In the genomic region with DNA sequence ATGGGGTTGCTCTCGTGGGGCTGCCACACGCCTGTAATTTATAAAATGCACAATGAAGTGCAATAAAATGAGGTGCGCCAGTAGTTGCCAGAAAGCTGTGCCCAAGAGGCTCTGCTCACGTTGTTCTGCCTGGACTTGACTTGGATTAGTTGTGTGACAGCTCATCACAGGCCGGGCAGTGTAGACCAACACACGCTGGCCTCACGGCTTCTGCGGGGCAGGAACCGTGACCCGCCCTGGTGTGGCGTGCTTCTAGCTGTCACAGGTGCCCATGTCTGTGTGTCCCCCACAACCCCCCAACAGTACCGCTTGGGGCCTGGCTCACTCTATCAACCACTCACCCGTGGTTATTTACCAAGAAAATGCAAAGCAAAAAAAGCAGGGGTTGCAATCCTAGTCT, we compare ENCODE assay signal across 17 cellular contexts.
DNase-seq lines count a peak whose midpoint lies in the region; ATAC-seq and TF ChIP-seq lines count a peak whose summit lies in the region.
"Had no signal": no experiment of that assay in that cellular context is flagged by ENCODE, and none has a peak within 500 bp of the region (broad histone marks: within the 10 kb centered on the region; RNA-seq: fewer than 3 reads in every experiment).

No MANE protein-coding gene starts in this region.

- 97% methylated on average over 13 of the region's 13 CpGs for WGBS in heart right ventricle, 2 donors
- WGBS in neuronal stem cell (ENCODE audit: extremely low coverage in 2 of 2, insufficient read length in 2 of 2, insufficient replicate concordance in 1 of 2), 2 donors, result no CpG with 5 or more reads among the region's 13 CpGs

- no peak overlapping the region for H2AFZ ChIP-seq in neuronal stem cell (ENCODE audit: low read length)

- H4K91ac ChIP-seq in neuronal stem cell (ENCODE audit: low read depth, low read length, poor library complexity), result peak overlapping the region; percentile 53

- H3K4me2 ChIP-seq in neuronal stem cell (ENCODE audit: insufficient read depth, low read length, poor library complexity, severe bottlenecking), result no peak overlapping the region

- H3K27ac ChIP-seq in left ventricle myocardium inferior (replicated peaks) (no peak overlapping the region), heart right ventricle (no peak overlapping the region), dorsolateral prefrontal cortex (no peak overlapping the region), neuronal stem cell (replicated peaks; ENCODE audit: low read length) (no peak overlapping the region), upper lobe of right lung (no peak overlapping the region)

- H3K4me1 ChIP-seq in left ventricle myocardium inferior (no peaks in the 10 kb centered on the region), heart right ventricle (no peaks in the 10 kb centered on the region), neuronal stem cell (ENCODE audit: control insufficient read depth in 2 of 2, insufficient read depth in 1 of 2, low read depth in 1 of 2, low read length in 2 of 2) (no peaks in the 10 kb centered on the region), upper lobe of right lung (no peaks in the 10 kb centered on the region)

- no peak overlapping the region for H2BK15ac ChIP-seq in neuronal stem cell (ENCODE audit: low read length)

- H4K8ac ChIP-seq in neuronal stem cell (ENCODE audit: low read depth, low read length), result no peak overlapping the region

- no peaks in the 10 kb centered on the region for H3K27me3 ChIP-seq in left ventricle myocardium inferior (ENCODE audit: low read depth)
- H3K27me3 ChIP-seq in heart right ventricle, result no peaks in the 10 kb centered on the region
- no peaks in the 10 kb centered on the region for H3K27me3 ChIP-seq in dorsolateral prefrontal cortex
- H3K27me3 ChIP-seq in neuronal stem cell (ENCODE audit: control insufficient read depth in 3 of 3, insufficient read depth in 3 of 3, low read depth in 1 of 3, low read length in 3 of 3), result no peaks in the 10 kb centered on the region
- no peaks in the 10 kb centered on the region for H3K27me3 ChIP-seq in upper lobe of right lung

- TF ChIP-seq CTCF in left ventricle myocardium inferior (IDR thresholded peaks at IDR 0.05; ENCODE audit: borderline replicate concordance) (no peak), heart right ventricle (IDR thresholded peaks at IDR 0.05) (no peak), dorsolateral prefrontal cortex (IDR thresholded peaks at IDR 0.05 in 54 of 56, conservative IDR thresholded peaks at IDR 0.05 in 2 of 56; ENCODE audit: low read depth in 1 of 56, partially characterized antibody in 56 of 56) (no peak), upper lobe of right lung (IDR thresholded peaks at IDR 0.05) (no peak)

- H2BK120ac ChIP-seq in neuronal stem cell (ENCODE audit: low read depth, low read length), result no peak overlapping the region

- peak overlapping the region; percentile 43 for H3K23ac ChIP-seq in neuronal stem cell (ENCODE audit: low read depth, low read length, poor library complexity)

- H2BK12ac ChIP-seq in neuronal stem cell (ENCODE audit: low read length), result no peak overlapping the region

- ATAC-seq in heart right ventricle (no peak), upper lobe of right lung (no peak)
- ATAC-seq: PC-3 had no signal

- no peak overlapping the region for H3K4ac ChIP-seq in neuronal stem cell (ENCODE audit: low read length)

- peak; percentile 5 for DNase-seq in left ventricle myocardium inferior
- DNase-seq in heart right ventricle, result no peak
- DNase-seq in dorsolateral prefrontal cortex, result peak in 7 of 10 donors; percentile 5 to 33 (median 19)
- no peak for DNase-seq in neuronal stem cell (ENCODE audit: low spot score)
- peak; percentile 41 for DNase-seq in upper lobe of right lung
- DNase-seq in putamen (ENCODE audit: low spot score), result no peak
- no peak for DNase-seq in NCI-H146 treated with DMSO at 0.1 percent for 48 hours (lab: John Stamatoyannopoulos, UW; ENCODE audit: unreplicated experiment)
- DNase-seq: AML-193; CD4-positive, CD25-positive, alpha-beta regulatory T cell; DMS53; KBM-7; NCI-H1048; NCI-H146; NCI-H2107; NCI-H345; NCI-H69; PC-3 had no signal

- H2BK5ac ChIP-seq in neuronal stem cell (ENCODE audit: low read length), result no peak overlapping the region

- H3K36me3 ChIP-seq in left ventricle myocardium inferior, result peaks cover 20% of the 10 kb centered on the region
- H3K36me3 ChIP-seq in heart right ventricle, result peaks cover 0 to 18% (median 0%) of the 10 kb centered on the region in 9 donors
- H3K36me3 ChIP-seq in neuronal stem cell (replicated peaks in 1 of 2; ENCODE audit: control insufficient read depth in 2 of 2, insufficient read depth in 2 of 2, low read length in 2 of 2), result peaks cover 19 to 46% of the 10 kb centered on the region in 2 donors
- no peaks in the 10 kb centered on the region for H3K36me3 ChIP-seq in upper lobe of right lung

- no peak overlapping the region for H3K9ac ChIP-seq in neuronal stem cell (ENCODE audit: low read depth, low read length, poor library complexity)

- H3K4me3 ChIP-seq in left ventricle myocardium inferior, result no peak overlapping the region
- H3K4me3 ChIP-seq in heart right ventricle, result no peak overlapping the region
- no peak overlapping the region for H3K4me3 ChIP-seq in dorsolateral prefrontal cortex
- H3K4me3 ChIP-seq in neuronal stem cell (ENCODE audit: low read length in 2 of 2), result no peak overlapping the region
- H3K4me3 ChIP-seq in upper lobe of right lung, result no peak overlapping the region

- no peak overlapping the region for H3K18ac ChIP-seq in neuronal stem cell (ENCODE audit: low read length)

- H2AK5ac ChIP-seq in neuronal stem cell (ENCODE audit: low read depth, low read length), result no peak overlapping the region

- intact Hi-C loops in left ventricle myocardium inferior (cut with micrococcal nuclease), result no loop called here
- intact Hi-C loops in heart right ventricle (cut with DNase I), result no loop called here
- intact Hi-C loops in dorsolateral prefrontal cortex (cut with DNase I), result no loop called here
- intact Hi-C loops in upper lobe of right lung (cut with DNase I), result no loop called here

- no peak overlapping the region for H3K14ac ChIP-seq in neuronal stem cell (ENCODE audit: low read length)

- no peaks in the 10 kb centered on the region for H3K79me1 ChIP-seq in neuronal stem cell (ENCODE audit: low read depth, low read length)

- H3K9me3 ChIP-seq in left ventricle myocardium inferior (replicated peaks) (peaks cover 53% of the 10 kb centered on the region), heart right ventricle (peaks cover 0 to 77% (median 6%) of the 10 kb centered on the region in 11 donors), neuronal stem cell (replicated peaks in 1 of 2; ENCODE audit: control insufficient read depth in 2 of 2, insufficient read depth in 1 of 2, low read depth in 1 of 2, low read length in 2 of 2) (peaks cover 51 to 74% of the 10 kb centered on the region in 2 donors), upper lobe of right lung (peaks cover 8% of the 10 kb centered on the region)

Comparison
In these comparisons a context has a peak if more than half of its experiments do, and no peak if none do; other contexts are left out.
1. DNase-seq: peak in left ventricle myocardium inferior (single experiment), dorsolateral prefrontal cortex (7 of 10) and upper lobe of right lung (single experiment); none in heart right ventricle (0 of 2), neuronal stem cell (single experiment), putamen (single experiment) and NCI-H146 treated with DMSO at 0.1 percent for 48 hours (single experiment).